In the genomic region with DNA sequence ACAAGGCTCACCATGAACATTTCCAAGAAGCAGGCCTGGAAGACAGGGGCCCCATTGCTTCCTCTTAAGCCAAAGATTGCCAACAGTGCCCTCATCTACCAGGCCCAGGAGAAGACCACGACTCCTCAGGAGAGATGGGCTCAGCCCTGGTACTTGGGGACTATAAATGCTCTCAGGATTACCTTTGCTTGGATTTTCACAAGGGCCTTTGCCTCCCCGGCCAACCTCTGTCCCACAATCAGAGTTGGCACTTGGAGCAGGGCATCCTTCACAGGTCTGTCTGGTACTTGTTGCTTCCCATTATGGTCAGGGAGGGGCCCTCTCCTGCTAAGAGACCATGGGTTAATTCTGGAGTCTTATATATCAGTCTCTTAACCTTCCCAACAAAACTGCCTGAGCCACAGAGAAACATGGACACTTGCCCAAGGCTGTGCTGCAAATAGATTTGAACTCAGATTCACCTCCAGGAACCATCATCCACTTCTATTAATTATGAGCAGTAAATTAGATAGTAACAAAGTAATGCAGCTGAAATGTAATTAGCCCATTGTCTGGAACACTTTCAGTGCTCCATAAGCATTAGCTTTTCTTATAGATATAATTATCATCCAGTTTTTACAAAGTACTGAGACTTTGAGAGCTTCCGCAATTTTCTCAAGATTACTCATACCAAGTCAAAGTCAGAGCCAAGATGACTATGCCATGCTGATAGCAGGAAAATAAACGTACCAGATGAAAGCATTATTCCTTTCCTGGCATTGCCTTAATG, we compare ENCODE assay signal across 1 cellular context.
A peak's percentile ranks its signal among the peaks of the same experiment; 100 is the strongest.
TF ChIP-seq lines count a peak whose summit lies in the region.

No MANE protein-coding gene starts in this region.

TF ChIP-seq in HEK293, 187 proteins besides CTCF, POLR2A, EP300 and RAD21:
- TF ChIP-seq, protein P1, sequence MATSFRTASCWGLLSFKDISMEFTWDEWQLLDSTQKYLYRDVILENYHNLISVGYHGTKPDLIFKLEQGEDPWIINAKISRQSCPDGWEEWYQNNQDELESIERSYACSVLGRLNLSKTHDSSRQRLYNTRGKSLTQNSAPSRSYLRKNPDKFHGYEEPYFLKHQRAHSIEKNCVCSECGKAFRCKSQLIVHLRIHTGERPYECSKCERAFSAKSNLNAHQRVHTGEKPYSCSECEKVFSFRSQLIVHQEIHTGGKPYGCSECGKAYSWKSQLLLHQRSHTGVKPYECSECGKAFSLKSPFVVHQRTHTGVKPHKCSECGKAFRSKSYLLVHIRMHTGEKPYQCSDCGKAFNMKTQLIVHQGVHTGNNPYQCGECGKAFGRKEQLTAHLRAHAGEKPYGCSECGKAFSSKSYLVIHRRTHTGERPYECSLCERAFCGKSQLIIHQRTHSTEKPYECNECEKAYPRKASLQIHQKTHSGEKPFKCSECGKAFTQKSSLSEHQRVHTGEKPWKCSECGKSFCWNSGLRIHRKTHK (tag by site-specific recombination; IDR thresholded peaks at IDR 0.05) = no peak
- peak; percentile 44; the same call in 1 of the 2 replicates for TF ChIP-seq SCRT2 (tag by site-specific recombination; IDR thresholded peaks at IDR 0.05)
